In the genomic region with DNA sequence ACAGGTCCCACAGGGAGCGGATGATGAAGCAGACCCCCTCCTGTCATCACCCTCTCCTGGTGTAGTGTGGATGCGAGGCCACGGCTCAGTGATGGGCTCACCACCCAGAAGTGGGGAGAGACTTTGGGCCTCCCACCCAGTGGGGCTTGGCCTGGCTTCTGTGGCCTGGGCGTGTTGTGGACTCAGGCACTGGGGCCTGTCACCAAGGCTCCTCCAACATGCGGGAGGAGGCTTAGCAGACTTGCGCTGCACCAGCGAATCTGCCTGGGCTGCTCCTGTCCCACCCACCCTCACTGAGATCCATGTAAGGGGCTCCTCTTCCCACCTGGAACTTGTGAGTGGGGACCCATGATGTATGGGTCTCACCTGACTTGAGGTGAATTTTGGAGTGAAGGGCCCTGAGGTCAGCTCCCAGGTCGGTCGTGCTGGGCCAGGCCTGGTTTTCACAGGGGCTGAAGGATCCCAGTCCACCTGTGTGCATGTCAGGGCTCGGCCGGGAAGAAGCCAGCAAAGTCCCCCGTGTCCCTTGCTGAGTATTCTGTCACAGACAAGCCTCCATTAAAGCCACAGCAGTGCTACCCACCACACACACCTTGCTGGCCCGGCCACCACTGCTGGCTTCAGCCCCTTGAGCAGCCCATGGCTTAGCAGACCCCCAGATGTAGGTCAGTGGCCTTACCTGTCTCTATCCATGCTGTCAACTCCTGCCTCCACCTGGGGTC, we compare ENCODE assay signal across 1 cellular context.
A peak's percentile ranks its signal among the peaks of the same experiment; 100 is the strongest.
TF ChIP-seq lines count a peak whose summit lies in the region.

No MANE protein-coding gene starts in this region.

TF ChIP-seq in GM12891, 5 proteins besides CTCF, POLR2A, EP300 and RAD21:
- TF ChIP-seq PAX5 (IDR thresholded peaks at IDR 0.05; ENCODE audit: insufficient read depth, low read length, severe bottlenecking): no peak
- TF ChIP-seq POLR2AphosphoS5 (IDR thresholded peaks at IDR 0.05; ENCODE audit: low read depth, low read length): peak; percentile 41; the same call in 1 of the 2 replicates
